Comparison of ENCODE assay signal across 24 cellular contexts in the genomic region with DNA sequence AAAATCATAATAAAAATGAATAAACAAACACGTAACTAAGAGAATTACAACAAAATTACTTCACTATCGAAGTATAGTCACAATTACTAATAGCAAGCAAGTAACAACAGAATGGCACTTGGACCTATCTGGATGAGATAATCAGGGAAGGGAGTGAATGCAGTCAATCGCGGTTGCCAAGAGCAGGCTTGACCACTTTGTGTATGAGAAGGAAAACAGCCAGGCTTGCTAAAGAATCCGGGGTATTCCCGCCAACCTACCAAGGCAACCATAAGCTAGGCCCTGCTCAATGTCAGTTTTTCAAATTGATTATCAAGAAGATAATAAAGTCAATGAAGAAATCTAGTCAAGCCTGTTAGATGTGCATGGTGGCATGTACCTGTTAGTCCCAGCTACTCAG. TPM values are rescaled to one million over a fixed set of nuclear protein-coding genes. Genes with fewer than 3 reads are reported as not detected.
"Had no signal": no experiment of that assay in that cellular context is flagged by ENCODE, and none has a peak within 500 bp of the region (broad histone marks: within the 10 kb centered on the region; RNA-seq: fewer than 3 reads in every experiment).

No MANE protein-coding gene starts in this region.

- H3K9me3 ChIP-seq: prostate gland, sigmoid colon, transverse colon had no signal

- ATAC-seq: left cardiac atrium; naive thymus-derived CD8-positive, alpha-beta T cell; right cardiac atrium; stimulated activated memory B cell treated with anti-CD40 and anti-IgM and Interleukin-4, amounts not matched to agents 10 μg/mL and 1 μg/mL and 100 μg/mL, for 72 hours; stimulated activated naive CD8-positive, alpha-beta T cell treated with anti-CD3 and anti-CD28 coated beads, Interleukin-15, Interleukin-2, amounts not matched to agents 100 U/mL and 50 U/mL, for 24 hours had no signal

- H3K36me3 ChIP-seq: esophagus squamous epithelium, left lung, prostate gland, spleen, transverse colon had no signal

- H3K27me3 ChIP-seq: esophagus squamous epithelium, heart right ventricle, left lung, sigmoid colon, spleen, transverse colon had no signal

- H3K27ac ChIP-seq: esophagus squamous epithelium, heart right ventricle, left lung, sigmoid colon, spleen, transverse colon had no signal

- DNase-seq: dermis blood vessel endothelial cell; effector memory CD4-positive, alpha-beta T cell; erythroblast; esophagus squamous epithelium; foreskin melanocyte; glutamatergic neuron; heart right ventricle; hippocampal formation; left cardiac atrium; left lung; mesenchymal stem cell; midbrain; naive thymus-derived CD8-positive, alpha-beta T cell; nephron progenitor cell; nucleus accumbens; right cardiac atrium; sigmoid colon; stimulated activated CD4-positive, alpha-beta T cell treated with anti-CD3 and anti-CD28 coated beads, Interleukin-4, amount 100 ng/mL, for 4 hours; stimulated activated naive CD8-positive, alpha-beta T cell treated with anti-CD3 and anti-CD28 coated beads, Interleukin-15, Interleukin-2, amounts not matched to agents 100 U/mL and 50 U/mL, for 24 hours; transverse colon had no signal

- H3K4me1 ChIP-seq: left lung, prostate gland, spleen, transverse colon had no signal

- H3K4me3 ChIP-seq: coronary artery, esophagus squamous epithelium, heart right ventricle, left lung, prostate gland, sigmoid colon, spleen, transverse colon had no signal

RNA-seq across cellular contexts. Expression of a gene that starts 39.7 kb away (rescaled TPM):
- polyA plus RNA-seq: naive thymus-derived CD8-positive, alpha-beta T cell had no signal
